ENCODE assay signal across 34 cellular contexts in genomic region chrX:141180851-141181250, GRCh38.
"Had no signal": no experiment of that assay in that cellular context is flagged by ENCODE, and none has a peak within 500 bp of the region (broad histone marks: within the 10 kb centered on the region; RNA-seq: fewer than 3 reads in every experiment).

No MANE protein-coding gene starts in this region.

- H3K27ac ChIP-seq: body of pancreas, breast epithelium, KMS-11, Peyer's patch, SJSA1, WERI-Rb-1 had no signal

- H3K4me3 ChIP-seq: body of pancreas, breast epithelium, Peyer's patch, SJSA1 had no signal

- H3K36me3 ChIP-seq: breast epithelium, Peyer's patch, SJSA1, WERI-Rb-1 had no signal

- ATAC-seq: activated T-cell treated with anti-CD3 and anti-CD28 coated beads, Interleukin-2, amount 50 U/mL, for 72 hours; activated T-helper 17 cell treated with anti-CD3 and anti-CD28 coated beads, Interleukin-2, amount 50 U/mL, for 72 hours; body of pancreas; PC-3 had no signal

- DNase-seq: activated CD4-positive, alpha-beta memory T cell treated with anti-CD3 and anti-CD28 coated beads, Interleukin-2, amount 10 ng/mL, durations not matched to agents 7 days and 5 days; activated CD4-positive, alpha-beta T cell treated with anti-CD3 and anti-CD28 coated beads for 1 hour; activated CD4-positive, alpha-beta T cell treated with anti-CD3 and anti-CD28 coated beads for 48 hours; activated CD4-positive, CD25-positive, alpha-beta regulatory T cell; activated gamma-delta T cell; activated naive CD4-positive, alpha-beta T cell treated with Interleukin-2 at 50 U/mL for 16 hours; activated naive CD8-positive, alpha-beta T cell treated with anti-CD3 and anti-CD28 coated beads, Interleukin-2, amount 10 ng/mL, durations not matched to agents 7 days and 5 days; activated T-cell treated with anti-CD3 and anti-CD28 coated beads, Interleukin-2, amount 50 U/mL, for 1 hour; activated T-cell treated with anti-CD3 and anti-CD28 coated beads, Interleukin-2, amount 50 U/mL, for 72 hours; body of pancreas; central memory CD4-positive, alpha-beta T cell; MM.1S; MV-4-11; NCI-H1092; NCI-H1436 treated with DMSO at 0.1 percent for 48 hours; NCI-H1694 treated with DMSO at 0.1 percent for 48 hours; NCI-H2029; NCI-H2171 treated with DMSO at 0.1 percent for 48 hours; NCI-H2227 treated with DMSO at 0.1 percent for 48 hours; NCI-H524 treated with DMSO at 0.1 percent for 48 hours; PC-3; Peyer's patch; RPMI8226; SHP77 treated with DMSO at 0.1 percent for 48 hours; SK-N-SH; SW 1271; T-helper 1 cell; T-helper 2 cell; T-helper 9 cell; WERI-Rb-1 had no signal

- H3K4me1 ChIP-seq: breast epithelium, Peyer's patch, SJSA1 had no signal

- H3K27me3 ChIP-seq: body of pancreas, breast epithelium, Peyer's patch, SJSA1 had no signal

- H3K9me3 ChIP-seq: body of pancreas, breast epithelium, Peyer's patch, SJSA1, SK-N-SH had no signal
